8 cellular contexts compared by ENCODE assay signal in genomic region chr2:208253518-208254117, GRCh38. TPM values are rescaled to one million over a fixed set of nuclear protein-coding genes. Genes with fewer than 3 reads are reported as not detected.
A peak's percentile ranks its signal among the peaks of the same experiment; 100 is the strongest.
DNase-seq lines count a peak whose midpoint lies in the region; ATAC-seq and TF ChIP-seq lines count a peak whose summit lies in the region.

No MANE protein-coding gene starts in this region.

- no peak for DNase-seq in activated T-cell treated with anti-CD3 and anti-CD28 coated beads, Interleukin-2, amount 50 U/mL, for 4 hours
- DNase-seq in activated T-cell treated with anti-CD3 and anti-CD28 coated beads for 4 hours (no peak), adrenal gland (no peak), left lung (no peak), tibial artery (no peak), NCI-H446 (lab: John Stamatoyannopoulos, UW) (no peak), COR-L47 (lab: John Stamatoyannopoulos, UW) (no peak)
- no peak for DNase-seq in activated effector memory CD4-positive, alpha-beta T cell treated with Interleukin-2 at 50 U/mL for 16 hours

- no peaks in the 10 kb centered on the region for H3K9me3 Mint-ChIP-seq in activated T-cell treated with anti-CD3 and anti-CD28 coated beads, Interleukin-2, amount 50 U/mL, for 4 hours

- H3K27ac ChIP-seq in adrenal gland (peak overlapping the region; percentile 61 to 95 (median 69)), left lung (peak overlapping the region; percentile 74 to 85), tibial artery (peak overlapping the region; percentile 71 to 77)

- H3K4me3 ChIP-seq in adrenal gland (peak overlapping the region in 3 of 4 donors; percentile 3 to 94 (median 72)), left lung (peak overlapping the region; percentile 75 to 95), tibial artery (peak overlapping the region; percentile 78 to 86)

- WGBS in adrenal gland, 4 donors = 1 to 5% (median 4%) methylated on average over 7 of the region's 7 CpGs

- TF ChIP-seq CTCF in adrenal gland (IDR thresholded peaks at IDR 0.05) = no peak
- TF ChIP-seq CTCF in left lung (IDR thresholded peaks at IDR 0.05) = no peak
- no peak for TF ChIP-seq CTCF in tibial artery (IDR thresholded peaks at IDR 0.05)

- H3K4me1 ChIP-seq in adrenal gland (replicated peaks in 1 of 2) (peaks cover 48% of the 10 kb centered on the region in 2 donors), left lung (peaks cover 0 to 52% of the 10 kb centered on the region in 2 donors), tibial artery (peaks cover 0 to 21% (median 18%) of the 10 kb centered on the region in 4 donors)

- peak overlapping the region; percentile 97 for H3K4me3 Mint-ChIP-seq in activated T-cell treated with anti-CD3 and anti-CD28 coated beads, Interleukin-2, amount 50 U/mL, for 4 hours

- H3K27me3 ChIP-seq in adrenal gland = no peaks in the 10 kb centered on the region
- H3K27me3 ChIP-seq in left lung = no peaks in the 10 kb centered on the region
- no peaks in the 10 kb centered on the region for H3K27me3 ChIP-seq in tibial artery

- H3K9me3 ChIP-seq in adrenal gland (replicated peaks in 1 of 3) (no peaks in the 10 kb centered on the region), left lung (no peaks in the 10 kb centered on the region), tibial artery (no peaks in the 10 kb centered on the region)

- intact Hi-C loops in adrenal gland (cut with DNase I) = loop anchor here (5.0 to 10.0 kb wide), 2 partner anchors 76 to 79 kb away; no protein-coding TSS in a partner anchor
- intact Hi-C loops in left lung (cut with DNase I) = loop anchor here in 1 of 2 donors (5.0 kb wide), 1 partner anchor 76 kb away; no protein-coding TSS in a partner anchor
- intact Hi-C loops in tibial artery (cut with DNase I; ENCODE audit: low total_unique reads) = loop anchor here (10.0 kb wide), 1 partner anchor 79 kb away; no protein-coding TSS in a partner anchor

- H3K36me3 ChIP-seq in adrenal gland (replicated peaks in 1 of 2) (peaks cover 0 to 11% of the 10 kb centered on the region in 2 donors), left lung (peaks cover 0 to 48% of the 10 kb centered on the region in 2 donors), tibial artery (peaks cover under 1 to 16% (median 3%) of the 10 kb centered on the region in 3 donors)

- ATAC-seq in activated T-cell treated with anti-CD3 and anti-CD28 coated beads, Interleukin-2, amount 50 U/mL, for 4 hours = peak in 1 of 2 donors; percentile 1
- ATAC-seq in left lung = no peak

- peaks cover 10% of the 10 kb centered on the region for H3K36me3 Mint-ChIP-seq in activated T-cell treated with anti-CD3 and anti-CD28 coated beads, Interleukin-2, amount 50 U/mL, for 4 hours (ENCODE audit: insufficient read depth)

- no peak for TF ChIP-seq POLR2A in adrenal gland (IDR thresholded peaks at IDR 0.05)

- no peaks in the 10 kb centered on the region for H3K27me3 Mint-ChIP-seq in activated T-cell treated with anti-CD3 and anti-CD28 coated beads, Interleukin-2, amount 50 U/mL, for 4 hours (ENCODE audit: low read depth)

- peaks cover 18% of the 10 kb centered on the region for H3K4me1 Mint-ChIP-seq in activated T-cell treated with anti-CD3 and anti-CD28 coated beads, Interleukin-2, amount 50 U/mL, for 4 hours (ENCODE audit: low read depth)

RNA-seq across cellular contexts. Expression of gene IDH1, which starts 1.3 kb away (rescaled TPM):
- 10 to 100 TPM in 1 of 3 donors, 1 to 10 TPM in 2; 9.7 to 10.5 (median 9.9) TPM for total RNA-seq in activated T-cell treated with anti-CD3 and anti-CD28 coated beads, Interleukin-2, amount 50 U/mL, for 4 hours
- total RNA-seq in adrenal gland (100 to 1,000 TPM; 337 to 562 (median 488) TPM), left lung (100 to 1,000 TPM; 145 to 213 TPM)
- polyA plus RNA-seq in adrenal gland = 100 to 1,000 TPM in 2 of 3 donors, 10 to 100 TPM in 1; 82.8 to 525 (median 117) TPM

RNA-seq across cellular contexts. Expression of gene PIKFYVE, which starts 12.4 kb away (rescaled TPM):
- total RNA-seq in activated T-cell treated with anti-CD3 and anti-CD28 coated beads, Interleukin-2, amount 50 U/mL, for 4 hours = 10 to 100 TPM; 13.1 to 14.8 (median 13.6) TPM
- total RNA-seq in adrenal gland (10 to 100 TPM; 15.4 to 29.7 (median 25.9) TPM), left lung (10 to 100 TPM; 23.8 to 31.6 TPM)
- 10 to 100 TPM in 1 of 3 donors, 1 to 10 TPM in 2; 5.1 to 17.8 (median 7.4) TPM for polyA plus RNA-seq in adrenal gland

Comparison
In these comparisons a context has a peak if more than half of its experiments do, and no peak if none do; other contexts are left out.
1. RNA of gene IDH1, which starts 1.3 kb away (total RNA-seq): 337 to 562 TPM in adrenal gland and 145 to 213 TPM in left lung; 9.7 to 10.5 TPM in activated T-cell treated with anti-CD3 and anti-CD28 coated beads, Interleukin-2, amount 50 U/mL, for 4 hours; every median in the first group is over 10 times any median in the second.
2. Peak in every context shown above with its lines, with median percentiles within 50 percentile points of each other: H3K27ac ChIP-seq and H3K4me3 ChIP-seq.